8 cellular contexts compared by ENCODE assay signal in the genomic region with DNA sequence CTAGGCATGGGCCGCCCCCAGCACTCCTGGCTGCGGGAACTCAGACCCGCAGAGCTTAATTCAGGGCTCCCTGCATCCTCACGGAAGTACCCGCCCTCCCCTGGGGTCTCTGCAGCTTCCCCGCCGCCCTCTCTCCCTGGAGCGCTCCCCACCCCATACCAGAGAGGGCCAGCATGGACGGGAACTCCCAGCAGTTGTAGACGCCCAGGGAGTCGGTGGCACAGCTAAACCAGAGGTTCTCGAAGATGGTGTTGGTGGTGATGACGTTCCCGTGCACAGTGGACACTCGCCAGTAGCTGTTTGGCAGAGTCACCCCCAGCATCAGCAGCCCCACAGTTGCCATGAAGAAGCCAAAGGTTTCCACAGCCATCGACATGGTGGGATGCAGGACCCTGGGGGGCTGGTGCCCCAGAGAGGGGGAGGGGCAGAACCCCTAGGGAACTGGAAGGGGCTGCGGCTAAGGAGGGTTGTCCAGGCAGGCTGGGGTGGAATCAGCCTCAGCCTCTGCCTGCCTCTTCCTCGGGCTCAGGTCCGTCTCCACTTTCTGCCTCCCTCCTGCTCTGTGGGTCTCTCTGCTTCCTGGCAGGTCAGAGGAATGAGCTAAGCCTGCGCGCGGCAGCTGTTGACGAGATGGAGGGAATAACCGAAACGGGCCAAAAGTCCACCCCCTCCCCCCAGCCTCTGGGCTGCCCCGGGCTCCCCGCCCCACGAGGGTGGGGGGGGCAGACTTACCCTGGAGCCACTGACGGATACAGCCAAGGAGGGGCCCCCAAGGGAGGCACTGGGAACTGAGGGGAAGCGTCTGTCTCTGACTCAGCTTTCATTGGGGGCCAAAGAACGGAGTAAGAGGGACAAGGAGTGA. TPM values are rescaled to one million over a fixed set of nuclear protein-coding genes. Genes with fewer than 3 reads are reported as not detected.
DNase-seq lines count a peak whose midpoint lies in the region; TF ChIP-seq lines count a peak whose summit lies in the region.

A gene with protein sequence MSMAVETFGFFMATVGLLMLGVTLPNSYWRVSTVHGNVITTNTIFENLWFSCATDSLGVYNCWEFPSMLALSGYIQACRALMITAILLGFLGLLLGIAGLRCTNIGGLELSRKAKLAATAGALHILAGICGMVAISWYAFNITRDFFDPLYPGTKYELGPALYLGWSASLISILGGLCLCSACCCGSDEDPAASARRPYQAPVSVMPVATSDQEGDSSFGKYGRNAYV (minus strand): TSS at position 597 of the 862 bp plus-strand sequence. CDS start 221 bp downstream, at position 376.

- no peak for DNase-seq in HT-29 (ENCODE audit: low spot score)
- peak in 4 of 7 donors; percentile 13 to 69 (median 31) for DNase-seq in adrenal gland
- DNase-seq in spleen = peak; percentile 67
- DNase-seq in dedifferentiated amniotic fluid mesenchymal stem cell (ENCODE audit: extremely low spot score) = no peak
- DNase-seq in GM10248 (ENCODE audit: extremely low spot score) = no peak
- DNase-seq in NCI-H2029 (lab: John Stamatoyannopoulos, UW) = no peak
- no peak for DNase-seq in NCI-H2227 (lab: John Stamatoyannopoulos, UW; ENCODE audit: unreplicated experiment)

- peak within 1 kb of the TSS in 4 of 5 donors; percentile 23 to 88 (median 56) for H3K27ac ChIP-seq in adrenal gland
- H3K27ac ChIP-seq in layer of hippocampus (ENCODE audit: low read depth, low read length) = peak within 1 kb of the TSS; percentile 57
- H3K27ac ChIP-seq in spleen = peak within 1 kb of the TSS; percentile 9 to 99 (median 88)

- no peak within 1 kb of the TSS for H3K4me3 ChIP-seq in adrenal gland
- peak within 1 kb of the TSS in 5 of 8 donors; percentile 4 to 55 (median 9) for H3K4me3 ChIP-seq in spleen

- TF ChIP-seq CTCF in adrenal gland (IDR thresholded peaks at IDR 0.05) = no peak
- no peak for TF ChIP-seq CTCF in spleen (IDR thresholded peaks at IDR 0.05 in 8 of 11, conservative IDR thresholded peaks at IDR 0.05 in 3 of 11)
- no peak for TF ChIP-seq CTCF in GM10248 (IDR thresholded peaks at IDR 0.05; ENCODE audit: control extremely low read depth, extremely low read depth, low read depth, missing control alignments)

- POLR2A ChIA-PET in GM10248 (lab: Yijun Ruan, JAX) = interaction anchor here (0.7 to 1.0 kb wide), 2 partner anchors 18 to 19 kb away, joined by 3 to 4 read pairs; a partner anchor contains a TSS

- intact Hi-C loops in adrenal gland (cut with DNase I) = no loop called here
- intact Hi-C loops in spleen (cut with DNase I; ENCODE audit: low total_unique reads) = no loop called here

- H3K9me3 ChIP-seq in adrenal gland (replicated peaks in 1 of 3) = no peaks in the 10 kb centered on the region
- no peaks in the 10 kb centered on the region for H3K9me3 ChIP-seq in spleen

- CTCF ChIA-PET in GM10248 (lab: Yijun Ruan, JAX) = interaction anchor here (0.9 to 3.7 kb wide), 4 partner anchors 7 to 54 kb away, joined by 3 to 21 read pairs (median 4); a partner anchor contains a TSS

- H3K27me3 ChIP-seq in adrenal gland = no peaks in the 10 kb centered on the region
- no peaks in the 10 kb centered on the region for H3K27me3 ChIP-seq in layer of hippocampus (ENCODE audit: control insufficient read depth, insufficient read depth, low read length)
- H3K27me3 ChIP-seq in spleen (replicated peaks in 1 of 7) = no peaks in the 10 kb centered on the region

- H3K4me1 ChIP-seq in adrenal gland (replicated peaks in 1 of 2) (peaks cover 16 to 20% of the 10 kb centered on the region in 2 donors), spleen (peaks cover 6 to 84% (median 55%) of the 10 kb centered on the region in 6 donors)

- peaks cover 0 to 27% of the 10 kb centered on the region in 2 donors for H3K36me3 ChIP-seq in adrenal gland (replicated peaks in 1 of 2)
- H3K36me3 ChIP-seq in spleen = peaks cover 0 to 80% (median 32%) of the 10 kb centered on the region in 6 donors

- WGBS in adrenal gland, 4 donors = 55 to 64% (median 63%) methylated on average over 19 to 31 of the region's 31 CpGs
- WGBS in spleen, 5 donors = 32 to 40% (median 32%) methylated on average over 16 to 31 of the region's 31 CpGs

- TF ChIP-seq POLR2A in adrenal gland (IDR thresholded peaks at IDR 0.05) = no peak
- no peak for TF ChIP-seq POLR2A in spleen (IDR thresholded peaks at IDR 0.05)

RNA-seq across cellular contexts. Expression of the gene that starts here (rescaled TPM):
- 14.7 and 15.1 TPM in 2 replicates for total RNA-seq in HT-29 (2014; rRNA removed; shearing (Covaris generic))
- total RNA-seq in adrenal gland = 1 to 10 TPM; 2.0 to 7.8 (median 3.5) TPM
- polyA plus RNA-seq in adrenal gland = 10 to 100 TPM in 1 of 3 donors, 1 to 10 TPM in 1, under 1 TPM in 1; 0.70 to 10.9 (median 6.5) TPM
- 10 to 100 TPM; 16.7 to 49.2 (median 24.2) TPM for total RNA-seq in spleen
- 10 to 100 TPM; 11.1 to 26.4 (median 14.5) TPM for polyA plus RNA-seq in spleen

Comparison
In these comparisons a context has a peak if more than half of its experiments do, and no peak if none do; other contexts are left out.
1. DNase-seq: peak in adrenal gland (4 of 7) and spleen (single experiment); none in HT-29 (single experiment), dedifferentiated amniotic fluid mesenchymal stem cell (single experiment), GM10248 (single experiment), NCI-H2029 (single experiment) and NCI-H2227 (single experiment).
2. H3K4me3 ChIP-seq: peak in spleen (5 of 8); none in adrenal gland (0 of 4).
3. Peak in every context shown above with its lines, with median percentiles within 50 percentile points of each other: H3K27ac ChIP-seq.